1 cellular context compared by ENCODE assay signal in genomic region chr2:186562209-186562578, GRCh38.
TF ChIP-seq lines count a peak whose summit lies in the region.

No MANE protein-coding gene starts in this region.

TF ChIP-seq in SK-N-SH, 30 proteins besides CTCF, POLR2A, EP300 and RAD21 (continued from another document):
- TF ChIP-seq YY1 (IDR thresholded peaks at IDR 0.05; ENCODE audit: low read depth) (no peak), TEAD4 (IDR thresholded peaks at IDR 0.05; ENCODE audit: borderline replicate concordance, insufficient read depth) (no peak), RFX5 (IDR thresholded peaks at IDR 0.05; ENCODE audit: low read length) (no peak), RCOR1 (IDR thresholded peaks at IDR 0.05; ENCODE audit: low read length) (no peak), GATA2 (CRISPR knock-in tag; IDR thresholded peaks at IDR 0.05) (no peak), MAX (IDR thresholded peaks at IDR 0.05; ENCODE audit: low read depth) (no peak)
TF ChIP-seq in SK-N-SH: peak in this region for 0.
